In genomic region chr13:39035204-39035603, GRCh38 we compare ENCODE assay signal across 8 cellular contexts. TPM values are rescaled to one million over a fixed set of nuclear protein-coding genes. Genes with fewer than 3 reads are reported as not detected.
DNase-seq lines count a peak whose midpoint lies in the region; ATAC-seq and TF ChIP-seq lines count a peak whose summit lies in the region.

No MANE protein-coding gene starts in this region.

- peaks cover 44% of the 10 kb centered on the region for H3K4me1 Mint-ChIP-seq in activated naive CD4-positive, alpha-beta T cell treated with anti-CD3 and anti-CD28 coated beads for 36 hours (ENCODE audit: low read depth)

- TF ChIP-seq CTCF in WI38 (IDR thresholded peaks at IDR 0.05; ENCODE audit: low read depth, low read length), result no peak
- TF ChIP-seq CTCF in foreskin keratinocyte (conservative IDR thresholded peaks at IDR 0.05), result no peak

- no peaks in the 10 kb centered on the region for H3K27me3 ChIP-seq in foreskin keratinocyte
- H3K27me3 ChIP-seq in stomach smooth muscle (ENCODE audit: control insufficient read depth in 1 of 2, insufficient read depth in 2 of 2, low read length in 2 of 2), result no peaks in the 10 kb centered on the region

- H3K9ac ChIP-seq in stomach smooth muscle (ENCODE audit: low read length in 2 of 2), result peak overlapping the region in 1 of 2 donors; percentile 30

- H3K27ac ChIP-seq in foreskin keratinocyte, result peak overlapping the region; percentile 79
- no peak overlapping the region for H3K27ac ChIP-seq in stomach smooth muscle (ENCODE audit: low read length)

- ATAC-seq in foreskin keratinocyte, result no peak

- no peaks in the 10 kb centered on the region for H3K36me3 ChIP-seq in stomach smooth muscle (ENCODE audit: control insufficient read depth in 2 of 2, insufficient read depth in 2 of 2, low read length in 2 of 2)

- no peak for DNase-seq in activated naive CD4-positive, alpha-beta T cell treated with anti-CD3 and anti-CD28 coated beads for 36 hours
- no peak for DNase-seq in activated naive CD4-positive, alpha-beta T cell treated with anti-CD3 and anti-CD28 coated beads, Interleukin-2, amount 50 U/mL, for 16 hours
- DNase-seq in foreskin keratinocyte, result no peak
- no peak for DNase-seq in dedifferentiated amniotic fluid mesenchymal stem cell (ENCODE audit: extremely low spot score)
- no peak for DNase-seq in stimulated activated CD4-positive, alpha-beta T cell treated with anti-CD3 and anti-CD28 coated beads, Interleukin-15, amount 100 ng/mL, for 24 hours
- DNase-seq in GM19240 (ENCODE audit: insufficient read length, low spot score), result no peak

- intact Hi-C loops in activated naive CD4-positive, alpha-beta T cell treated with anti-CD3 and anti-CD28 coated beads for 36 hours (cut with micrococcal nuclease), result loop anchor here (5.0 to 10.0 kb wide), 3 partner anchors 227 to 1980 kb away; partner anchors contain the start of genes ELF1 and MRPS31

- H3K4me3 Mint-ChIP-seq in activated naive CD4-positive, alpha-beta T cell treated with anti-CD3 and anti-CD28 coated beads for 36 hours, result peak overlapping the region; percentile 90

- peaks cover 9% of the 10 kb centered on the region for H3K36me3 Mint-ChIP-seq in activated naive CD4-positive, alpha-beta T cell treated with anti-CD3 and anti-CD28 coated beads for 36 hours (ENCODE audit: low read depth)

- H3K27ac Mint-ChIP-seq in activated naive CD4-positive, alpha-beta T cell treated with anti-CD3 and anti-CD28 coated beads for 36 hours, result peak overlapping the region; percentile 75

- H3K4me3 ChIP-seq in WI38 (ENCODE audit: low read depth, low read length) (peak overlapping the region; percentile 72), stomach smooth muscle (ENCODE audit: low read length in 2 of 2) (peak overlapping the region; percentile 44 to 99)

- CTCF ChIA-PET in activated naive CD4-positive, alpha-beta T cell treated with anti-CD3 and anti-CD28 coated beads for 36 hours (lab: Charles Lee), result no interaction called here

- H3K4me1 ChIP-seq in foreskin keratinocyte (peaks cover 8% of the 10 kb centered on the region), stomach smooth muscle (ENCODE audit: control insufficient read depth, insufficient read depth, low read length) (peaks cover 5% of the 10 kb centered on the region)

- no peaks in the 10 kb centered on the region for H3K9me3 ChIP-seq in stomach smooth muscle (ENCODE audit: control insufficient read depth in 2 of 2, low read length in 2 of 2)

- H3K27me3 Mint-ChIP-seq in activated naive CD4-positive, alpha-beta T cell treated with anti-CD3 and anti-CD28 coated beads for 36 hours (ENCODE audit: low read depth), result no peaks in the 10 kb centered on the region

- no peaks in the 10 kb centered on the region for H3K9me3 Mint-ChIP-seq in activated naive CD4-positive, alpha-beta T cell treated with anti-CD3 and anti-CD28 coated beads for 36 hours

RNA-seq across cellular contexts. Expression of gene PROSER1, which starts 2.7 kb away (rescaled TPM):
- 10 to 100 TPM; 73.4 to 78.8 TPM for total RNA-seq in activated naive CD4-positive, alpha-beta T cell treated with anti-CD3 and anti-CD28 coated beads for 36 hours
- total RNA-seq in foreskin keratinocyte, result 18.2 and 20.1 TPM in 2 replicates
- polyA plus RNA-seq in foreskin keratinocyte, result 12.0 and 12.3 TPM in 2 replicates

RNA-seq across cellular contexts. Expression of gene NHLRC3, which starts 3.1 kb away (rescaled TPM):
- total RNA-seq in activated naive CD4-positive, alpha-beta T cell treated with anti-CD3 and anti-CD28 coated beads for 36 hours, result 10 to 100 TPM; 12.0 to 13.1 TPM
- total RNA-seq in foreskin keratinocyte, result 8.3 and 9.0 TPM in 2 replicates
- polyA plus RNA-seq in foreskin keratinocyte, result 3.7 TPM in 2 replicates

RNA-seq across cellular contexts. Expression of gene STOML3, which starts 44.6 kb away (rescaled TPM):
- not detected for total RNA-seq in activated naive CD4-positive, alpha-beta T cell treated with anti-CD3 and anti-CD28 coated beads for 36 hours
- not detected in 2 replicates for total RNA-seq in foreskin keratinocyte
- polyA plus RNA-seq in foreskin keratinocyte, result not detected in 2 replicates
